13 cellular contexts compared by ENCODE assay signal in the genomic region with DNA sequence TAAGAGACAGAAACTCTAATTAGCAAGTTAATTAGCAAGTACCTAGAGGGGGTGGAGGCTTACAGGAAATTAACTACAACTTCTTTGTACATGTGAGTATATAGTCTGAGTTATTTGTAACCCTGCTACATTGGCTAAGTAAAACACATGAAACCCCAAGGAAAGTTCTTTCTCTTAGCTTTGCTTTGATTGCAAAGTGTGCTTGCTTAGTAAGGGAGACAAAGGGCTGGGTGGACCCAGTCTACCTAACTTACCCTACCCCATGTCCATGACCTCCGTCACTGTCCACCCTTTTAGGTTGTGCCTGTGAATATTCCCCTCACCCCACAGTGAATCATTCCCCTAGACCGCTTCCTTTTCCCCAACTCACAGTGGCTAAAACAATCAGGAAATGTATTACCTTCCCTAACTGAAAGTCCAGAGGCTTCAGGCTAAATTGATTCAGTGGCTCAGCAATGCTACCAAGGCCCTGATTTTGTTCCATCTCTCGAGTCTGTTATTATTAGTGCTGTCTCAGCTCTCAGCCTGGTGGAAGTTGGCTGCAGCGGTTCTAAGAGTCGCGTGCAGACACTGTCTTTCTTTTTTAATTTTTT. TPM values are rescaled to one million over a fixed set of nuclear protein-coding genes. Genes with fewer than 3 reads are reported as not detected.
DNase-seq lines count a peak whose midpoint lies in the region; TF ChIP-seq lines count a peak whose summit lies in the region.
"Had no signal": no experiment of that assay in that cellular context is flagged by ENCODE, and none has a peak within 500 bp of the region (broad histone marks: within the 10 kb centered on the region; RNA-seq: fewer than 3 reads in every experiment).

No MANE protein-coding gene starts in this region.

- H3K27me3 ChIP-seq in GM23248 (replicated peaks; ENCODE audit: insufficient read depth) = 0 out of 2 replicates have a peak, but pooled peaks cover 5% of the 10 kb centered on the region
- no peaks in the 10 kb centered on the region for H3K27me3 ChIP-seq in endodermal cell (ENCODE audit: control insufficient read depth, insufficient read depth, low read length, poor library complexity, severe bottlenecking)
- no peaks in the 10 kb centered on the region for H3K27me3 ChIP-seq in Caco-2 (replicated peaks; ENCODE audit: control insufficient read depth, insufficient read depth, low read length)

- CTCF ChIA-PET in GM10248 (lab: Yijun Ruan, JAX) (interaction anchor here (3.0 kb wide), 1 partner anchor 14 kb away, joined by 11 read pairs; no protein-coding TSS in a partner anchor), Caco-2 (lab: Charles Lee) (no interaction called here)

- no peaks in the 10 kb centered on the region for H3K79me2 ChIP-seq in GM23248 (ENCODE audit: insufficient read depth)

- H3K4me2 ChIP-seq in GM23248 (ENCODE audit: unreplicated experiment) = peak overlapping the region; percentile 17

- H3K9me3 Mint-ChIP-seq in endodermal cell = no peaks in the 10 kb centered on the region
- peaks cover 17% of the 10 kb centered on the region for H3K9me3 Mint-ChIP-seq in nephron progenitor cell
- H3K9me3 Mint-ChIP-seq in Caco-2 (ENCODE audit: unreplicated experiment) = no peaks in the 10 kb centered on the region
- H3K9me3 Mint-ChIP-seq: type B pancreatic cell had no signal

- BruUV-seq in Caco-2 (replicated peaks; lab: Mats Ljungman, UMichigan) = no TSS peak

- in situ Hi-C loops in GM23248 (cut with MboI) = no loop called here

- peaks cover 18% of the 10 kb centered on the region for H3K4me1 ChIP-seq in GM23248 (ENCODE audit: insufficient read depth)
- H3K4me1 ChIP-seq in endodermal cell (ENCODE audit: control insufficient read depth, insufficient read depth, low read length) = peaks cover 7% of the 10 kb centered on the region
- H3K4me1 ChIP-seq in Caco-2 = no peaks in the 10 kb centered on the region
- H3K4me1 ChIP-seq: heart right ventricle had no signal

- no peaks in the 10 kb centered on the region for H3K9me2 ChIP-seq in GM23248 (ENCODE audit: insufficient read depth)

- DNase-seq in GM23248 (peak; percentile 53), RPMI7951 (ENCODE audit: low read depth) (peak; percentile 93), endodermal cell (no peak), nephron progenitor cell (no peak), GM10248 (ENCODE audit: extremely low spot score) (no peak), NCI-H510A treated with DMSO at 0.1 percent for 48 hours (lab: John Stamatoyannopoulos, UW) (no peak), Caco-2 (no peak), Ammon's horn (ENCODE audit: low spot score) (no peak)
- DNase-seq: activated gamma-delta T cell treated with Interleukin-2 at 50 U/mL for 16 hours, heart right ventricle, left colon had no signal

- H3K9me3 ChIP-seq in GM23248 (ENCODE audit: low read depth) (no peaks in the 10 kb centered on the region), endodermal cell (ENCODE audit: control insufficient read depth, low read length) (peaks cover 8% of the 10 kb centered on the region), Caco-2 (no peaks in the 10 kb centered on the region)

- no peaks in the 10 kb centered on the region for H3K36me3 Mint-ChIP-seq in endodermal cell (ENCODE audit: low read depth)
- H3K36me3 Mint-ChIP-seq in nephron progenitor cell (ENCODE audit: low read depth) = no peaks in the 10 kb centered on the region
- H3K36me3 Mint-ChIP-seq in Caco-2 (ENCODE audit: insufficient read depth, unreplicated experiment) = no peaks in the 10 kb centered on the region
- H3K36me3 Mint-ChIP-seq: type B pancreatic cell had no signal

- 52 to 58% methylated on average over 6 of the region's 6 CpGs for WGBS in GM23248 (ENCODE audit: low coverage in 1 of 2, low lambda C conversion rate in 2 of 2, missing lambda C conversion rate in 2 of 2), 2 experiments
- WGBS in endodermal cell (ENCODE audit: insufficient coverage in 1 of 2, insufficient read length in 1 of 2), 2 experiments = 82 to 92% methylated on average over 3 to 5 of the region's 6 CpGs

- H3K9ac ChIP-seq in GM23248 (no peak overlapping the region), endodermal cell (ENCODE audit: extremely low read depth, low read length, poor library complexity, severe bottlenecking) (no peak overlapping the region)

- peaks cover 4% of the 10 kb centered on the region for H3K27me3 Mint-ChIP-seq in endodermal cell (ENCODE audit: insufficient read depth)
- H3K27me3 Mint-ChIP-seq in nephron progenitor cell (ENCODE audit: low read depth, poor library complexity) = peaks cover 4% of the 10 kb centered on the region
- peaks cover 8% of the 10 kb centered on the region for H3K27me3 Mint-ChIP-seq in Caco-2 (ENCODE audit: insufficient read depth, unreplicated experiment)

- intact Hi-C loops in Caco-2 (cut with micrococcal nuclease; ENCODE audit: unreplicated experiment) = no loop called here

- H3K36me3 ChIP-seq in GM23248 (ENCODE audit: low read depth) (no peaks in the 10 kb centered on the region), endodermal cell (ENCODE audit: control insufficient read depth, insufficient read depth, low read length) (no peaks in the 10 kb centered on the region), Caco-2 (ENCODE audit: control insufficient read depth, insufficient read depth, low read length) (no peaks in the 10 kb centered on the region)
- H3K36me3 ChIP-seq: heart right ventricle had no signal

- no peaks in the 10 kb centered on the region for H4K20me1 ChIP-seq in GM23248 (ENCODE audit: insufficient read depth)

- POLR2A ChIA-PET in GM10248 (lab: Yijun Ruan, JAX) = no interaction called here
- POLR2A ChIA-PET in Caco-2 (lab: Charles Lee) = no interaction called here

- peaks cover 14% of the 10 kb centered on the region; the same call in 1 of the 2 replicates for H3F3A ChIP-seq in GM23248 (ENCODE audit: insufficient read depth)

- H2AFZ ChIP-seq in GM23248 = peak overlapping the region; percentile 6; the same call in 1 of the 2 replicates

- peak overlapping the region; percentile 62 for H3K27ac Mint-ChIP-seq in endodermal cell
- peak overlapping the region; percentile 58 for H3K27ac Mint-ChIP-seq in nephron progenitor cell
- H3K27ac Mint-ChIP-seq in Caco-2 (ENCODE audit: unreplicated experiment) = no peak overlapping the region
- H3K27ac Mint-ChIP-seq: type B pancreatic cell had no signal

- H3K27ac ChIP-seq in GM23248 (peak overlapping the region; percentile 33), endodermal cell (ENCODE audit: low read depth, low read length) (no peak overlapping the region)
- H3K27ac ChIP-seq: heart right ventricle, SK-N-MC had no signal

- no peak for TF ChIP-seq CTCF in endodermal cell (conservative IDR thresholded peaks at IDR 0.05)
- no peak for TF ChIP-seq CTCF in nephron progenitor cell (IDR thresholded peaks at IDR 0.05)
- TF ChIP-seq CTCF in GM10248 (IDR thresholded peaks at IDR 0.05; ENCODE audit: control extremely low read depth, extremely low read depth, low read depth, missing control alignments) = no peak
- TF ChIP-seq CTCF in Caco-2 (IDR thresholded peaks at IDR 0.05; ENCODE audit: insufficient read depth in 1 of 2, low read depth in 1 of 2, low read length in 1 of 2, severe bottlenecking in 1 of 2, unreplicated experiment in 1 of 2) = no peak

- H3K4me1 Mint-ChIP-seq in endodermal cell (peaks cover 22% of the 10 kb centered on the region), nephron progenitor cell (peaks cover 8% of the 10 kb centered on the region), Caco-2 (ENCODE audit: low read depth, unreplicated experiment) (no peaks in the 10 kb centered on the region)

- no peak overlapping the region for H3K4me3 Mint-ChIP-seq in endodermal cell
- no peak overlapping the region for H3K4me3 Mint-ChIP-seq in nephron progenitor cell
- H3K4me3 Mint-ChIP-seq in Caco-2 (ENCODE audit: unreplicated experiment) = no peak overlapping the region
- H3K4me3 Mint-ChIP-seq: type B pancreatic cell had no signal

- H3K4me3 ChIP-seq in GM23248 (no peak overlapping the region), endodermal cell (ENCODE audit: low read length) (no peak overlapping the region), Caco-2 (ENCODE audit: low read depth, low read length) (no peak overlapping the region)
- H3K4me3 ChIP-seq: heart right ventricle, SK-N-MC had no signal

RNA-seq across cellular contexts. Expression of a gene that starts 31.1 kb away (rescaled TPM):
- not detected in 2 replicates for total RNA-seq in GM23248 (2014; rRNA removed; shearing (Covaris generic))
- polyA plus RNA-seq in GM23248 (2016; fragmentation: Nextera tagmentation; extraction: Ambion mirVana) = 0.26 and 0.28 TPM in 2 replicates
- under 0.01 TPM in 1 of 2 replicates, not detected in the other for total RNA-seq in RPMI7951 (2014; rRNA removed; shearing (Covaris generic))
- total RNA-seq in endodermal cell = 1 to 10 TPM in 1 of 2 donors, under 1 TPM in 1; 0.71 to 1.4 TPM
- 1.6 TPM for polyA plus RNA-seq in endodermal cell (2013, experiment 1 of 2)
- 1.6 TPM for polyA plus RNA-seq in endodermal cell (2013, experiment 2 of 2)
- 0.66 TPM in 1 of 2 replicates, not detected in the other for total RNA-seq in Caco-2 (2022)

Comparison
In these comparisons a context has a peak if more than half of its experiments do, and no peak if none do; other contexts are left out.
1. DNase-seq: peak in GM23248 (single experiment) and RPMI7951 (single experiment); none in endodermal cell (single experiment), nephron progenitor cell (single experiment), GM10248 (single experiment), NCI-H510A treated with DMSO at 0.1 percent for 48 hours (single experiment), Caco-2 (0 of 2) and Ammon's horn (single experiment).